Comparison of ENCODE assay signal across 12 cellular contexts in the genomic region with DNA sequence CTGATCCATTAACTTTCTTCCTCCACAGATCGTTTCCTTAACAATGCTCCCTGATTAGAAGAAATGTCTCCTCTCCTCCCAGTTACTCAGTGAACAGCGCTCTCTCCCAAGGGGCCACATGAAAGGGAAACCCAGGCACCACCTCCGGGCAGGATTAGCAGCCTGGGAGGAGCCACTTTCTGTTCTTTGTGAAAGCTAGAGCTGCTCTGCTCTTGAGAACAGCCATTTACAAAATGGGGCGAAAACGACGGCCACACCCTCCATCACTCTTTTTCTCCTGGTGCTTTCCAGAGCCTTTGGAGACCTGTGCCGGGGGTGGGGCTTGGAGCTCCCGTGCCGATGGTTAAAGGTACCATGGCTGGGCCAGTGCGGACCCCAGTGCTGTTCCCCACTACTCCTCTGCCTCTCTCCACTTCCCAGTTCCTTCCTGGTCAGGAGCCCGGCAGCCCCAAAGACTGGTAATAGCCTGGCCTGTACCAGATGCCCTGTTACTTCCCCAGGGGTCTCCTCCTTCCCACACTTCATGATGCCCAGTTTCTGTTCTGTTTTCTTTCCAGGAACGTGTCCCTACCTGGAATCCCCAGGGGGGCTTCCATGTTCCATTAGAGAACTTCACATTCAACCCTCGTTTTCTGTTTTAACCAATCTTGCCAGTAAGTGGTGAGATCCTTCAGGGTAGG.
DNase-seq lines count a peak whose midpoint lies in the region; ATAC-seq and TF ChIP-seq lines count a peak whose summit lies in the region.
"Had no signal": no experiment of that assay in that cellular context is flagged by ENCODE, and none has a peak within 500 bp of the region (broad histone marks: within the 10 kb centered on the region; RNA-seq: fewer than 3 reads in every experiment).

No MANE protein-coding gene starts in this region.

- H3K27ac ChIP-seq in mesendoderm (ENCODE audit: low read depth, low read length) (no peak overlapping the region), spleen (no peak overlapping the region), esophagus muscularis mucosa (replicated peaks in 1 of 4) (no peak overlapping the region)
- H3K27ac ChIP-seq in naive thymus-derived CD4-positive, alpha-beta T cell (ENCODE audit: low read depth, low read length), result no peak overlapping the region

- peaks cover 5% of the 10 kb centered on the region for H3K4me1 ChIP-seq in mesendoderm (ENCODE audit: control insufficient read depth, low read depth, low read length)
- H3K4me1 ChIP-seq in naive thymus-derived CD4-positive, alpha-beta T cell (ENCODE audit: control insufficient read depth in 2 of 2, insufficient read depth in 2 of 2, low read length in 2 of 2), result no peaks in the 10 kb centered on the region
- no peaks in the 10 kb centered on the region for H3K4me1 ChIP-seq in spleen
- H3K4me1 ChIP-seq in esophagus muscularis mucosa, result peaks cover 0 to 32% (median 24%) of the 10 kb centered on the region in 4 donors

- H3K27me3 Mint-ChIP-seq in naive thymus-derived CD4-positive, alpha-beta T cell, result peaks cover 0 to 5% (median 0%) of the 10 kb centered on the region in 5 donors

- no peak overlapping the region for H3K4me3 Mint-ChIP-seq in naive thymus-derived CD4-positive, alpha-beta T cell

- CTCF ChIA-PET in naive thymus-derived CD4-positive, alpha-beta T cell (lab: Charles Lee), result no interaction called here

- DNase-seq in COLO829 (ENCODE audit: low spot score), result peak; percentile 70
- DNase-seq in NCI-H1436 treated with DMSO at 0.1 percent for 48 hours (lab: John Stamatoyannopoulos, UW), result peak; percentile 68
- peak; percentile 84 for DNase-seq in ecto neural progenitor cell (ENCODE audit: low spot score)
- peak; percentile 93 for DNase-seq in mesendoderm
- DNase-seq in NCI-H1105 treated with DMSO at 0.1 percent for 48 hours (lab: John Stamatoyannopoulos, UW), result no peak
- DNase-seq in naive thymus-derived CD4-positive, alpha-beta T cell, result no peak
- DNase-seq in spleen, result no peak
- DNase-seq in esophagus muscularis mucosa (ENCODE audit: extremely low spot score), result no peak
- DNase-seq: AML-193, NCI-H1092 treated with DMSO at 0.1 percent for 48 hours, posterior cingulate gyrus, SW 1271 had no signal

- no peak overlapping the region for H3K4ac ChIP-seq in mesendoderm (ENCODE audit: low read depth, low read length)

- no peak overlapping the region for H3K56ac ChIP-seq in mesendoderm (ENCODE audit: low read length)

- no peak for TF ChIP-seq CTCF in spleen (IDR thresholded peaks at IDR 0.05 in 8 of 11, conservative IDR thresholded peaks at IDR 0.05 in 3 of 11)
- no peak for TF ChIP-seq CTCF in esophagus muscularis mucosa (IDR thresholded peaks at IDR 0.05)

- H4K5ac ChIP-seq in mesendoderm (ENCODE audit: low read length), result no peak overlapping the region

- H3K9me3 ChIP-seq in naive thymus-derived CD4-positive, alpha-beta T cell (ENCODE audit: control insufficient read depth in 2 of 3, low read length in 3 of 3), result no peaks in the 10 kb centered on the region
- peaks cover 0 to 7% (median 6%) of the 10 kb centered on the region in 8 donors for H3K9me3 ChIP-seq in spleen
- no peaks in the 10 kb centered on the region for H3K9me3 ChIP-seq in esophagus muscularis mucosa

- H4K8ac ChIP-seq in mesendoderm (ENCODE audit: low read depth, low read length), result no peak overlapping the region

- ATAC-seq in naive thymus-derived CD4-positive, alpha-beta T cell, result no peak

- no peak overlapping the region for H3K9ac ChIP-seq in mesendoderm (ENCODE audit: low read length)

- no peak overlapping the region for H3K18ac ChIP-seq in mesendoderm (ENCODE audit: low read length)

- no peaks in the 10 kb centered on the region for H3K36me3 Mint-ChIP-seq in naive thymus-derived CD4-positive, alpha-beta T cell

- no peak overlapping the region for H2BK5ac ChIP-seq in mesendoderm (ENCODE audit: low read length)

- no peak overlapping the region for H2BK120ac ChIP-seq in mesendoderm (ENCODE audit: low read depth, low read length)

- no peak overlapping the region for H2BK15ac ChIP-seq in mesendoderm (replicated peaks; ENCODE audit: low read depth)

- POLR2A ChIA-PET in naive thymus-derived CD4-positive, alpha-beta T cell (lab: Charles Lee), result no interaction called here

- intact Hi-C loops in naive thymus-derived CD4-positive, alpha-beta T cell (cut with micrococcal nuclease), result no loop called here
- intact Hi-C loops in spleen (cut with DNase I; ENCODE audit: low total_unique reads), result no loop called here
- intact Hi-C loops in esophagus muscularis mucosa (cut with DNase I), result no loop called here

- H3K23ac ChIP-seq in mesendoderm (ENCODE audit: low read length), result no peak overlapping the region

- no peaks in the 10 kb centered on the region for H3K36me3 ChIP-seq in mesendoderm (ENCODE audit: control insufficient read depth, insufficient read depth, low read length)
- no peaks in the 10 kb centered on the region for H3K36me3 ChIP-seq in naive thymus-derived CD4-positive, alpha-beta T cell (ENCODE audit: control insufficient read depth in 2 of 3, insufficient read depth in 3 of 3, low read length in 3 of 3)
- peaks cover 0 to 2% (median 0%) of the 10 kb centered on the region in 6 donors for H3K36me3 ChIP-seq in spleen
- H3K36me3 ChIP-seq in esophagus muscularis mucosa, result no peaks in the 10 kb centered on the region

- peaks cover 0 to 2% (median 0%) of the 10 kb centered on the region in 7 donors for H3K4me1 Mint-ChIP-seq in naive thymus-derived CD4-positive, alpha-beta T cell

- H3K27ac Mint-ChIP-seq in naive thymus-derived CD4-positive, alpha-beta T cell, result no peak overlapping the region

- no peaks in the 10 kb centered on the region for H3K27me3 ChIP-seq in mesendoderm (ENCODE audit: insufficient read depth, low read length, poor library complexity)
- no peaks in the 10 kb centered on the region for H3K27me3 ChIP-seq in naive thymus-derived CD4-positive, alpha-beta T cell (ENCODE audit: control insufficient read depth in 2 of 2, insufficient read depth in 2 of 2, low read length in 2 of 2)
- no peaks in the 10 kb centered on the region for H3K27me3 ChIP-seq in spleen (replicated peaks in 1 of 7)
- H3K27me3 ChIP-seq in esophagus muscularis mucosa, result no peaks in the 10 kb centered on the region

- H3K79me1 ChIP-seq in mesendoderm (ENCODE audit: low read length), result peaks cover 11% of the 10 kb centered on the region

- H3K79me2 ChIP-seq in mesendoderm (ENCODE audit: control insufficient read depth, insufficient read depth, low read length), result peaks cover 26% of the 10 kb centered on the region

- no peak for TF ChIP-seq POLR2A in spleen (IDR thresholded peaks at IDR 0.05)
- no peak for TF ChIP-seq POLR2A in esophagus muscularis mucosa (IDR thresholded peaks at IDR 0.05; ENCODE audit: low read depth)

- no peak overlapping the region for H3K4me3 ChIP-seq in mesendoderm (ENCODE audit: low read length)
- no peak overlapping the region for H3K4me3 ChIP-seq in naive thymus-derived CD4-positive, alpha-beta T cell (ENCODE audit: low read length)
- H3K4me3 ChIP-seq in spleen, result no peak overlapping the region
- no peak overlapping the region for H3K4me3 ChIP-seq in esophagus muscularis mucosa

- H3K9me3 Mint-ChIP-seq in naive thymus-derived CD4-positive, alpha-beta T cell, result peaks cover 0 to 9% (median 1%) of the 10 kb centered on the region in 11 donors

- TF ChIP-seq EP300 in esophagus muscularis mucosa (IDR thresholded peaks at IDR 0.05), result no peak

- no peak overlapping the region for H2AK5ac ChIP-seq in mesendoderm (ENCODE audit: low read length)

- no peak overlapping the region for H3K4me2 ChIP-seq in mesendoderm (ENCODE audit: low read length)

- WGBS in mesendoderm (ENCODE audit: extremely low coverage, insufficient coverage, low lambda C conversion rate), result no CpG with 5 or more reads among the region's 13 CpGs
- WGBS in spleen, 5 donors, result 70 to 83% (median 75%) methylated on average over 13 of the region's 13 CpGs
- 79% methylated on average over 13 of the region's 13 CpGs for WGBS in esophagus muscularis mucosa

Comparison
In these comparisons a context has a peak if more than half of its experiments do, and no peak if none do; other contexts are left out.
1. DNase-seq: peak in COLO829 (single experiment), NCI-H1436 treated with DMSO at 0.1 percent for 48 hours (single experiment), ecto neural progenitor cell (single experiment) and mesendoderm (single experiment); none in NCI-H1105 treated with DMSO at 0.1 percent for 48 hours (single experiment), naive thymus-derived CD4-positive, alpha-beta T cell (0 of 9), spleen (single experiment) and esophagus muscularis mucosa (single experiment).